19 cellular contexts compared by ENCODE assay signal in the genomic region with DNA sequence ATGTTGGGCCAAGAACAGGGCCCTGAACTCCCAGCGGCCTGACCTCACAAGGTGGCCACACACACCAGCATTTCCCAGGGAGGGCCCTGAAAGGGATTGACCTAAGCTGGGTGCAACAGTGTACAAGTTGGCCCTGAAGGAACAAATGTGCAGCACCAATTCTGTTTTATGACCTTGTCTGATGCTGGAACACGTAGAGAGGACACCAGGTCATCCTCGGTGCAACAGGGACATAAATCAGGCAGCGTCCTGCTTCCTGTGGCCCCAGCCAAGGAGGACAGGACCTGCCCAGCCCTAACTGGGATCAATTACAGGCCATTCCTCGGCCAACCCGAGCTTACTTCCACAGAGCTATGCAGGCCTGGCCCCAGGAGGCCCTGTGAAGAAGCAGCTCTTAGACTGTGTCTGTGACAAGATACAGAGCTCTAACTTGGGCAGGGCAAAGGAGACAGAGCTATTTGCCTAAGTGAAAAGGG. TPM values are rescaled to one million over a fixed set of nuclear protein-coding genes. Genes with fewer than 3 reads are reported as not detected.
DNase-seq lines count a peak whose midpoint lies in the region; ATAC-seq and TF ChIP-seq lines count a peak whose summit lies in the region.
"Had no signal": no experiment of that assay in that cellular context is flagged by ENCODE, and none has a peak within 500 bp of the region (broad histone marks: within the 10 kb centered on the region; RNA-seq: fewer than 3 reads in every experiment).

No MANE protein-coding gene starts in this region.

- H3K4me3 ChIP-seq in left ventricle myocardium inferior (no peak overlapping the region), parathyroid adenoma (ENCODE audit: low read depth, low read length) (no peak overlapping the region), lower lobe of right lung (no peak overlapping the region)
- H3K4me3 ChIP-seq: vagina had no signal

- peak overlapping the region; percentile 48 for H3K27ac ChIP-seq in left ventricle myocardium inferior (replicated peaks)
- H3K27ac ChIP-seq in parathyroid adenoma, result peak overlapping the region; percentile 15
- no peak overlapping the region for H3K27ac ChIP-seq in lower lobe of right lung
- H3K27ac ChIP-seq: vagina had no signal

- H3K4me1 ChIP-seq in left ventricle myocardium inferior (peaks cover 13% of the 10 kb centered on the region), parathyroid adenoma (peaks cover 6% of the 10 kb centered on the region), lower lobe of right lung (no peaks in the 10 kb centered on the region)
- H3K4me1 ChIP-seq: vagina had no signal

- H2AFZ ChIP-seq in parathyroid adenoma, result peak overlapping the region; percentile 75

- no peaks in the 10 kb centered on the region for H3K79me2 ChIP-seq in parathyroid adenoma

- intact Hi-C loops in left ventricle myocardium inferior (cut with micrococcal nuclease) (no loop called here), lower lobe of right lung (cut with DNase I) (no loop called here)

- H3K9me3 ChIP-seq in left ventricle myocardium inferior (replicated peaks) (no peaks in the 10 kb centered on the region), parathyroid adenoma (ENCODE audit: control insufficient read depth, low read length) (no peaks in the 10 kb centered on the region), lower lobe of right lung (no peaks in the 10 kb centered on the region)
- H3K9me3 ChIP-seq: vagina had no signal

- no peaks in the 10 kb centered on the region for H3K27me3 ChIP-seq in left ventricle myocardium inferior (ENCODE audit: low read depth)
- H3K27me3 ChIP-seq in parathyroid adenoma (ENCODE audit: control insufficient read depth, insufficient read depth, low read length), result no peaks in the 10 kb centered on the region
- no peaks in the 10 kb centered on the region for H3K27me3 ChIP-seq in lower lobe of right lung (ENCODE audit: low read depth)
- H3K27me3 ChIP-seq: vagina had no signal

- H3K36me3 ChIP-seq in left ventricle myocardium inferior (no peaks in the 10 kb centered on the region), parathyroid adenoma (ENCODE audit: control insufficient read depth, insufficient read depth, low read length) (no peaks in the 10 kb centered on the region), lower lobe of right lung (no peaks in the 10 kb centered on the region)
- H3K36me3 ChIP-seq: vagina had no signal

- DNase-seq in EH (ENCODE audit: low read depth) (peak; percentile 47), SK-N-DZ (ENCODE audit: low spot score) (peak; percentile 86), left ventricle myocardium inferior (no peak), lower lobe of right lung (no peak), nucleus accumbens (lab: John Stamatoyannopoulos, UW) (no peak), OCI-M1 (lab: John Stamatoyannopoulos, UW) (no peak)
- DNase-seq: activated B cell treated with CpG ODN at 0.5 μM for 24 hours; activated naive CD4-positive, alpha-beta T cell; effector CD4-positive, alpha-beta T cell; foreskin melanocyte; KG1; NCI-H1417 treated with DMSO at 0.1 percent for 48 hours; NCI-H446 treated with DMSO at 0.1 percent for 48 hours; retina; stimulated activated naive CD8-positive, alpha-beta T cell treated with anti-CD3 and anti-CD28 coated beads, Interleukin-15, Interleukin-2, amounts not matched to agents 100 U/mL and 50 U/mL, for 24 hours; T-cell had no signal

- no peak overlapping the region for H3K4me2 ChIP-seq in parathyroid adenoma (ENCODE audit: low read length)

- no peak for ATAC-seq in lower lobe of right lung
- no peak for ATAC-seq in HG03439 (IDR thresholded peaks at IDR 0.05; ENCODE audit: unreplicated experiment)
- ATAC-seq: stimulated activated naive CD8-positive, alpha-beta T cell treated with anti-CD3 and anti-CD28 coated beads, Interleukin-15, Interleukin-2, amounts not matched to agents 100 U/mL and 50 U/mL, for 24 hours; T-cell had no signal

- H3K9ac ChIP-seq in parathyroid adenoma, result no peak overlapping the region

- TF ChIP-seq CTCF in left ventricle myocardium inferior (IDR thresholded peaks at IDR 0.05; ENCODE audit: borderline replicate concordance), result no peak
- no peak for TF ChIP-seq CTCF in parathyroid adenoma (IDR thresholded peaks at IDR 0.05)
- no peak for TF ChIP-seq CTCF in lower lobe of right lung (IDR thresholded peaks at IDR 0.05)

RNA-seq across cellular contexts. Expression of gene PHC2, which starts 12.8 kb away (rescaled TPM):
- 97.6 and 136 TPM in 2 replicates for polyA plus RNA-seq in SK-N-DZ (2014; cell fraction: cytosol; rRNA removed)
- polyA plus RNA-seq in SK-N-DZ (2014; cell fraction: nucleus; rRNA removed), result 53.3 and 63.6 TPM in 2 replicates
- total RNA-seq in left ventricle myocardium inferior (105 TPM), lower lobe of right lung (105 TPM)

RNA-seq across cellular contexts. Expression of gene ZSCAN20, which starts 28.7 kb away (rescaled TPM):
- 2.4 and 5.0 TPM in 2 replicates for polyA plus RNA-seq in SK-N-DZ (2014; cell fraction: cytosol; rRNA removed)
- 2.3 and 4.0 TPM in 2 replicates for polyA plus RNA-seq in SK-N-DZ (2014; cell fraction: nucleus; rRNA removed)
- 5.7 TPM for total RNA-seq in left ventricle myocardium inferior
- 5.2 TPM for total RNA-seq in lower lobe of right lung

Comparison
In these comparisons a context has a peak if more than half of its experiments do, and no peak if none do; other contexts are left out.
1. DNase-seq: peak in EH (single experiment) and SK-N-DZ (single experiment); none in left ventricle myocardium inferior (single experiment), lower lobe of right lung (single experiment), nucleus accumbens (0 of 56) and OCI-M1 (single experiment).